Comparison of ENCODE assay signal across 9 cellular contexts in genomic region chr12:13102481-13103195, GRCh38. TPM values are rescaled to one million over a fixed set of nuclear protein-coding genes. Genes with fewer than 3 reads are reported as not detected.
DNase-seq lines count a peak whose midpoint lies in the region; ATAC-seq, FAIRE-seq and TF ChIP-seq lines count a peak whose summit lies in the region.
"Had no signal": no experiment of that assay in that cellular context is flagged by ENCODE, and none has a peak within 500 bp of the region (broad histone marks: within the 10 kb centered on the region; RNA-seq: fewer than 3 reads in every experiment).

No MANE protein-coding gene starts in this region.

- H3K4me1 Mint-ChIP-seq in naive thymus-derived CD8-positive, alpha-beta T cell: peaks cover 19 to 55% (median 45%) of the 10 kb centered on the region in 4 donors

- peaks cover 50% of the 10 kb centered on the region for H3K4me1 ChIP-seq in A549

- H3K27ac ChIP-seq in A549: peak overlapping the region; percentile 95

- no peak for TF ChIP-seq CTCF in A549 (IDR thresholded peaks at IDR 0.05)

- H3K9me3 Mint-ChIP-seq in naive thymus-derived CD8-positive, alpha-beta T cell: no peaks in the 10 kb centered on the region

- no peak for TF ChIP-seq EP300 in A549 (IDR thresholded peaks at IDR 0.05)

- CTCF ChIA-PET in A549 (lab: Yijun Ruan, JAX): interaction anchor here (0.5 to 8.5 kb wide), 11 partner anchors 11 to 584 kb away, joined by 3 to 189 read pairs (median 4); partner anchors contain the start of gene EMP1

- no peaks in the 10 kb centered on the region; the same call in 2 of the 3 replicates for H3K9me3 ChIP-seq in A549

- peak overlapping the region; percentile 91 to 98 (median 98) for H3K27ac Mint-ChIP-seq in naive thymus-derived CD8-positive, alpha-beta T cell

- no peak overlapping the region for H3K4me3 ChIP-seq in A549

- H3K4me3 Mint-ChIP-seq in naive thymus-derived CD8-positive, alpha-beta T cell: peak overlapping the region; percentile 9 to 89 (median 80)

- no peak for TF ChIP-seq RAD21 in A549 (conservative IDR thresholded peaks at IDR 0.05 in 1 of 2, IDR thresholded peaks at IDR 0.05 in 1 of 2)

- DNase-seq in A549 (ENCODE audit: low read depth in 1 of 2, low spot score in 1 of 2) (no peak), HT-29 (ENCODE audit: low spot score) (peak; percentile 61), cerebellar cortex (ENCODE audit: low spot score) (peak; percentile 84), SKM-1 treated with dmso at 0.1 percent for 144 hours (lab: John Stamatoyannopoulos, UW; ENCODE audit: unreplicated experiment) (no peak), GDM1 (lab: John Stamatoyannopoulos, UW) (no peak)
- DNase-seq in naive thymus-derived CD8-positive, alpha-beta T cell: no peak
- DNase-seq in stimulated activated naive CD4-positive, alpha-beta T cell (lab: John Stamatoyannopoulos, UW): no peak

- no peaks in the 10 kb centered on the region for H3K27me3 Mint-ChIP-seq in naive thymus-derived CD8-positive, alpha-beta T cell

- no peaks in the 10 kb centered on the region for H3K36me3 Mint-ChIP-seq in naive thymus-derived CD8-positive, alpha-beta T cell

- peak; percentile 36 for FAIRE-seq in A549 (lab: Jason Lieb, UNC)

- H3K4me2 ChIP-seq in A549: peak overlapping the region; percentile 97

- 76% methylated on average over 7 of the region's 7 CpGs for WGBS in A549 (ENCODE audit: missing lambda C conversion rate)

- POLR2A ChIA-PET in A549 (lab: Yijun Ruan, JAX): interaction anchor here (1.1 to 2.3 kb wide), 3 partner anchors 14 to 121 kb away, joined by 4 to 8 read pairs (median 6); no protein-coding TSS in a partner anchor
- POLR2A ChIA-PET in naive thymus-derived CD8-positive, alpha-beta T cell (lab: Charles Lee): interaction anchor here (0.6 to 2.6 kb wide), 3 partner anchors 62 to 77 kb away, joined by 3 to 9 read pairs (median 4); no protein-coding TSS in a partner anchor

- no peak for ATAC-seq in A549
- ATAC-seq in naive thymus-derived CD8-positive, alpha-beta T cell: no peak
- ATAC-seq in HG02642 (IDR thresholded peaks at IDR 0.05; ENCODE audit: poor library complexity, unreplicated experiment): no peak

- no peak for TF ChIP-seq POLR2A in A549 (IDR thresholded peaks at IDR 0.05; ENCODE audit: low read length)

TF ChIP-seq in A549, 52 proteins besides CTCF, POLR2A, EP300 and RAD21:
- TF ChIP-seq GATA3 (IDR thresholded peaks at IDR 0.05; ENCODE audit: borderline replicate concordance): no peak
- no peak for TF ChIP-seq CBX8 (IDR thresholded peaks at IDR 0.05)
- no peak for TF ChIP-seq SREBF2 (IDR thresholded peaks at IDR 0.05)
- no peak for TF ChIP-seq HEYL (CRISPR knock-in tag; IDR thresholded peaks at IDR 0.05)
- TF ChIP-seq, protein P1, sequence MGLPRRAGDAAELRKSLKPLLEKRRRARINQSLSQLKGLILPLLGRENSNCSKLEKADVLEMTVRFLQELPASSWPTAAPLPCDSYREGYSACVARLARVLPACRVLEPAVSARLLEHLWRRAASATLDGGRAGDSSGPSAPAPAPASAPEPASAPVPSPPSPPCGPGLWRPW (IDR thresholded peaks at IDR 0.05): no peak
- no peak for TF ChIP-seq ZFP36 (IDR thresholded peaks at IDR 0.05; ENCODE audit: borderline replicate concordance, partially characterized antibody)
- no peak for TF ChIP-seq POLR2AphosphoS2 (conservative IDR thresholded peaks at IDR 0.05; ENCODE audit: low read length)
- TF ChIP-seq CHD2 (IDR thresholded peaks at IDR 0.05; ENCODE audit: low read length, partially characterized antibody): no peak
- no peak for TF ChIP-seq ESRRA (IDR thresholded peaks at IDR 0.05; ENCODE audit: borderline replicate concordance, low read length)
- no peak for TF ChIP-seq KDM1A (IDR thresholded peaks at IDR 0.05; ENCODE audit: low read depth)
- TF ChIP-seq MAZ (IDR thresholded peaks at IDR 0.05; ENCODE audit: borderline replicate concordance, low read depth, low read length): no peak
- TF ChIP-seq HDAC2 (IDR thresholded peaks at IDR 0.05): no peak
- no peak for TF ChIP-seq HOXA7 (CRISPR knock-in tag; IDR thresholded peaks at IDR 0.05)
- no peak for TF ChIP-seq RCOR1 (IDR thresholded peaks at IDR 0.05; ENCODE audit: low read depth, low read length)
- no peak for TF ChIP-seq ZSCAN20 (CRISPR knock-in tag; IDR thresholded peaks at IDR 0.05)
- no peak for TF ChIP-seq MAFK (IDR thresholded peaks at IDR 0.05; ENCODE audit: partially characterized antibody)
- no peak for TF ChIP-seq NPAS2 (CRISPR knock-in tag; IDR thresholded peaks at IDR 0.05; ENCODE audit: borderline replicate concordance)
- TF ChIP-seq EHMT2 (IDR thresholded peaks at IDR 0.05; ENCODE audit: low read depth): no peak
- no peak for TF ChIP-seq HOXB13 (CRISPR knock-in tag; IDR thresholded peaks at IDR 0.05; ENCODE audit: low read depth)
- TF ChIP-seq CEBPB (IDR thresholded peaks at IDR 0.05): no peak

RNA-seq across cellular contexts. Expression of gene GSG1, which starts 0.8 kb away (rescaled TPM):
- polyA plus RNA-seq in A549 (2011; rRNA removed) (not detected in 2 replicates), A549 (2017; fragmentation: RNase III; extraction: RNeasy Plus Mini Kit Qiagen cat#74134 plus additional on column Dnase treatment) (0.06 to 0.26 TPM (median 0.16 TPM) in 3 replicates)
- polyA plus RNA-seq in A549 (2012; cell fraction: cytosol; rRNA removed): 0.06 and 0.09 TPM in 2 replicates
- polyA plus RNA-seq in A549 (2012; cell fraction: nucleus; rRNA removed): 0.07 and 0.10 TPM in 2 replicates
- 0.25 TPM in 1 of 2 replicates, not detected in the other for polyA minus RNA-seq in A549 (2011; rRNA and poly(A)+ RNA removed)
- total RNA-seq in HT-29 (2014; rRNA removed; shearing (Covaris generic)): not detected in 2 replicates
- not detected for total RNA-seq in naive thymus-derived CD8-positive, alpha-beta T cell
- under 1 TPM in 1 of 3 donors, not detected in 2; 0.21 TPM for polyA plus RNA-seq in naive thymus-derived CD8-positive, alpha-beta T cell
- total RNA-seq: mononuclear cell had no signal

RNA-seq across cellular contexts. Expression of gene FAM234B, which starts 58.5 kb away (rescaled TPM):
- 7.4 and 7.5 TPM in 2 replicates for polyA plus RNA-seq in A549 (2011; rRNA removed)
- polyA plus RNA-seq in A549 (2012; cell fraction: cytosol; rRNA removed): 2.2 and 2.4 TPM in 2 replicates
- 2.8 and 3.5 TPM in 2 replicates for polyA plus RNA-seq in A549 (2012; cell fraction: nucleus; rRNA removed)
- polyA plus RNA-seq in A549 (2017; fragmentation: RNase III; extraction: RNeasy Plus Mini Kit Qiagen cat#74134 plus additional on column Dnase treatment): 2.5 to 2.8 TPM (median 2.6 TPM) in 3 replicates
- polyA minus RNA-seq in A549 (2011; rRNA and poly(A)+ RNA removed): 17.4 and 18.1 TPM in 2 replicates
- total RNA-seq in HT-29 (2014; rRNA removed; shearing (Covaris generic)): 0.26 and 0.76 TPM in 2 replicates
- 1 to 10 TPM; 4.8 to 5.0 TPM for total RNA-seq in naive thymus-derived CD8-positive, alpha-beta T cell
- 1 to 10 TPM; 2.5 to 4.3 (median 2.7) TPM for polyA plus RNA-seq in naive thymus-derived CD8-positive, alpha-beta T cell

Comparison
In these comparisons a context has a peak if more than half of its experiments do, and no peak if none do; other contexts are left out.
1. DNase-seq: peak in HT-29 (single experiment) and cerebellar cortex (single experiment); none in A549 (0 of 2), naive thymus-derived CD8-positive, alpha-beta T cell (0 of 10), stimulated activated naive CD4-positive, alpha-beta T cell (0 of 6), SKM-1 treated with dmso at 0.1 percent for 144 hours (single experiment) and GDM1 (single experiment).